ENCODE assay signal across 7 cellular contexts in genomic region chr4:9659678-9660077, GRCh38.
A peak's percentile ranks its signal among the peaks of the same experiment; 100 is the strongest.
DNase-seq lines count a peak whose midpoint lies in the region; ATAC-seq and TF ChIP-seq lines count a peak whose summit lies in the region.
"Not testable (repeated sequence)": the region's sequence is repeated elsewhere in the genome, so short reads cannot be mapped to it uniquely, and the experiment has no call there.

No MANE protein-coding gene starts in this region.

- H3K36me3 ChIP-seq in body of pancreas (replicated peaks in 1 of 2; ENCODE audit: insufficient read depth in 1 of 2, low read depth in 2 of 2); right lobe of liver: not testable (repeated sequence)

- not testable (repeated sequence) for H3K27me3 ChIP-seq in body of pancreas, right lobe of liver

- TF ChIP-seq POLR2A in body of pancreas (IDR thresholded peaks at IDR 0.05); right lobe of liver (IDR thresholded peaks at IDR 0.05): not testable (repeated sequence)

- H3K9me3 ChIP-seq in body of pancreas, right lobe of liver: not testable (repeated sequence)

- not testable (repeated sequence) for H3K4me3 ChIP-seq in body of pancreas; fibroblast of pulmonary artery (replicated peaks; ENCODE audit: low read depth, low read length); right lobe of liver; retinal pigment epithelial cell (ENCODE audit: low read length)

- intact Hi-C loops in body of pancreas (cut with DNase I); right lobe of liver (cut with DNase I): not testable (repeated sequence)

- TF ChIP-seq CTCF in body of pancreas (IDR thresholded peaks at IDR 0.05) (peak in 6 of 7 experiments; percentile 30 to 61 (median 44)), fibroblast of pulmonary artery (IDR thresholded peaks at IDR 0.05; ENCODE audit: low read length, missing control alignments) (peak; percentile 32), right lobe of liver (IDR thresholded peaks at IDR 0.05) (peak; percentile 30 to 55 (median 41)), retinal pigment epithelial cell (conservative IDR thresholded peaks at IDR 0.05; ENCODE audit: low read depth, low read length) (peak; percentile 38)

- WGBS in body of pancreas, 2 donors, result 9 to 10% methylated on average over 14 of the region's 14 CpGs
- WGBS in right lobe of liver (ENCODE audit: insufficient coverage, low coverage, low lambda C conversion rate, missing lambda C conversion rate), result 13% methylated on average over 13 of the region's 14 CpGs

- ATAC-seq in body of pancreas, right lobe of liver: not testable (repeated sequence)

- H3K4me1 ChIP-seq in body of pancreas, right lobe of liver: not testable (repeated sequence)

- not testable (repeated sequence) for H3K27ac ChIP-seq in body of pancreas, right lobe of liver

- DNase-seq in EH (ENCODE audit: low read depth), result peak; percentile 3
- DNase-seq in KG1 (lab: John Stamatoyannopoulos, UW), result peak; percentile 2
- DNase-seq in activated CD4-positive, CD25-positive, alpha-beta regulatory T cell treated with anti-CD3 and anti-CD28 coated beads, Interleukin-2, amount 50 U/mL, for 72 hours, result peak; percentile 30
- peak; percentile 10 to 36 (median 21) for DNase-seq in body of pancreas
- peak; percentile 1 for DNase-seq in fibroblast of pulmonary artery (ENCODE audit: low read depth)
- not testable (repeated sequence) for DNase-seq in right lobe of liver; retinal pigment epithelial cell (ENCODE audit: low read depth)
